Comparison of ENCODE assay signal across 15 cellular contexts in the genomic region with DNA sequence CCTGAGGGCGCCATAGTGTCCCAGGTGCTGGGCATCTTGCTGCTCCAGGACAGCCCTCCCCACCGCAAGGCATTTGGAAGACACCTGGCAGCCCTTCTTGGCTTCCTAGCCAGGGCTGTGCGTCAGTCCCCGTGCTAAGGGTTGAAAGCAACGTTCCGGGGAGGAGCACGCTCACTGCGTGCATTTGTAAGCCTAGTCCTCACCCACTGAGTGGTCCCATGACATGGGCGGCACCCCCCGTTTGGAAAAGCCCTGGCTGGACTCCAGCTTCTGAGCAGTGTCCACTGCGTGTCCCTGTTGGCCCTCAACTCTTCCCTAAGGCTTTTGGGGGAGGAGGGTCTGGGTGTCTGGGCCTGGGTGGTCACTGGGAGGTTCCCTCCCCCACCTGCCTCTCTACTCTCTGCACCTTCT.
DNase-seq lines count a peak whose midpoint lies in the region; ATAC-seq and TF ChIP-seq lines count a peak whose summit lies in the region.
"Had no signal": no experiment of that assay in that cellular context is flagged by ENCODE, and none has a peak within 500 bp of the region (broad histone marks: within the 10 kb centered on the region; RNA-seq: fewer than 3 reads in every experiment).

No MANE protein-coding gene starts in this region.

- H3K9ac ChIP-seq in H9 (ENCODE audit: extremely low read depth, insufficient read length, low read length), result no peak overlapping the region

- no peak overlapping the region for H2BK5ac ChIP-seq in H9 (ENCODE audit: insufficient read length, low read length)

- H3K27me3 ChIP-seq in CD4-positive, CD25-positive, alpha-beta regulatory T cell (ENCODE audit: control insufficient read depth, insufficient read depth, low read length), result no peaks in the 10 kb centered on the region
- no peaks in the 10 kb centered on the region for H3K27me3 ChIP-seq in H9 (ENCODE audit: insufficient read depth, low read length)
- H3K27me3 ChIP-seq: BE2C, Peyer's patch, right lobe of liver had no signal

- no peak overlapping the region for H4K5ac ChIP-seq in H9 (ENCODE audit: insufficient read length, low read depth, low read length)

- peak overlapping the region; percentile 24 for H3K27ac ChIP-seq in CD4-positive, CD25-positive, alpha-beta regulatory T cell (ENCODE audit: insufficient read depth, low read length, poor library complexity, severe bottlenecking)
- no peak overlapping the region for H3K27ac ChIP-seq in H9 (ENCODE audit: insufficient read length, low read depth, low read length)
- H3K27ac ChIP-seq: lower lobe of right lung, right lobe of liver had no signal

- no peak overlapping the region for H3K4me3 ChIP-seq in CD4-positive, CD25-positive, alpha-beta regulatory T cell (ENCODE audit: low read depth, low read length)
- H3K4me3 ChIP-seq: HAP-1, lower lobe of right lung, Peyer's patch, right lobe of liver had no signal

- no peak overlapping the region for H2BK15ac ChIP-seq in H9 (ENCODE audit: low read depth, low read length)

- no peaks in the 10 kb centered on the region for H3K79me1 ChIP-seq in H9 (ENCODE audit: insufficient read depth, low read depth, low read length, poor library complexity, severe bottlenecking)

- H4K91ac ChIP-seq in H9 (ENCODE audit: insufficient read length, low read depth, low read length), result no peak overlapping the region

- peak overlapping the region in 3 of 4 donors; percentile 65 to 80 (median 75) for H3K4me3 Mint-ChIP-seq in CD4-positive, CD25-positive, alpha-beta regulatory T cell
- no peak overlapping the region for H3K4me3 Mint-ChIP-seq in H9
- peak overlapping the region; percentile 69 for H3K4me3 Mint-ChIP-seq in activated naive CD8-positive, alpha-beta T cell
- peak overlapping the region; percentile 2 to 84 (median 75) for H3K4me3 Mint-ChIP-seq in naive thymus-derived CD8-positive, alpha-beta T cell

- H2BK120ac ChIP-seq in H9 (ENCODE audit: low read depth, low read length, poor library complexity, severe bottlenecking), result no peak overlapping the region

- no peak overlapping the region for H3K18ac ChIP-seq in H9 (ENCODE audit: insufficient read length, low read depth, low read length)

- no peak overlapping the region for H2AK5ac ChIP-seq in H9 (ENCODE audit: insufficient read length, low read length)

- no peak overlapping the region for H3K56ac ChIP-seq in H9 (ENCODE audit: insufficient read length, low read depth, low read length)

- no peak for DNase-seq in CD4-positive, CD25-positive, alpha-beta regulatory T cell
- DNase-seq in H9 (peak; percentile 31), GM19240 (ENCODE audit: insufficient read length, low spot score) (no peak)
- DNase-seq in naive thymus-derived CD8-positive, alpha-beta T cell, result peak in 6 of 10 donors; percentile 31 to 52 (median 43)
- DNase-seq: BE2C, foreskin fibroblast, lower lobe of right lung, MM.1S, NCI-H82, right lobe of liver had no signal

- no peaks in the 10 kb centered on the region for H3K9me3 Mint-ChIP-seq in CD4-positive, CD25-positive, alpha-beta regulatory T cell
- H3K9me3 Mint-ChIP-seq in H9, result no peaks in the 10 kb centered on the region
- H3K9me3 Mint-ChIP-seq in activated naive CD8-positive, alpha-beta T cell (ENCODE audit: low read depth), result no peaks in the 10 kb centered on the region
- H3K9me3 Mint-ChIP-seq in naive thymus-derived CD8-positive, alpha-beta T cell, result no peaks in the 10 kb centered on the region

- H3K4me1 ChIP-seq in CD4-positive, CD25-positive, alpha-beta regulatory T cell (ENCODE audit: control insufficient read depth, insufficient read depth, low read length, poor library complexity, severe bottlenecking), result peaks cover 65% of the 10 kb centered on the region
- peaks cover 17% of the 10 kb centered on the region for H3K4me1 ChIP-seq in H9 (ENCODE audit: insufficient read depth, low read length)
- H3K4me1 ChIP-seq: BE2C, right lobe of liver had no signal

- H4K8ac ChIP-seq in H9 (replicated peaks; ENCODE audit: insufficient read length, low read depth, low read length), result no peak overlapping the region

- H3K36me3 ChIP-seq in CD4-positive, CD25-positive, alpha-beta regulatory T cell (ENCODE audit: control insufficient read depth, insufficient read depth, low read length), result peaks cover 20% of the 10 kb centered on the region
- H3K36me3 ChIP-seq: HAP-1 had no signal

- peaks cover 21% of the 10 kb centered on the region for H3K36me3 Mint-ChIP-seq in CD4-positive, CD25-positive, alpha-beta regulatory T cell
- peaks cover 8 to 31% (median 25%) of the 10 kb centered on the region in 3 experiments for H3K36me3 Mint-ChIP-seq in H9 (ENCODE audit: insufficient read depth in 1 of 3, low read depth in 3 of 3)
- H3K36me3 Mint-ChIP-seq in activated naive CD8-positive, alpha-beta T cell, result peaks cover 13% of the 10 kb centered on the region
- peaks cover 4 to 25% (median 13%) of the 10 kb centered on the region in 3 donors for H3K36me3 Mint-ChIP-seq in naive thymus-derived CD8-positive, alpha-beta T cell

- WGBS in H9 (ENCODE audit: extremely low coverage, insufficient read length, low lambda C conversion rate), result no CpG with 5 or more reads among the region's 11 CpGs

- no peak overlapping the region for H3T11ph ChIP-seq in H9 (ENCODE audit: low read length)

- H3K27ac Mint-ChIP-seq in CD4-positive, CD25-positive, alpha-beta regulatory T cell, result peak overlapping the region; percentile 92 to 95 (median 94)
- H3K27ac Mint-ChIP-seq in H9, result peak overlapping the region in 1 of 3 experiments; percentile 23; a peak in 1 of 7 replicates
- peak overlapping the region; percentile 94 for H3K27ac Mint-ChIP-seq in activated naive CD8-positive, alpha-beta T cell
- peak overlapping the region; percentile 96 to 100 (median 98) for H3K27ac Mint-ChIP-seq in naive thymus-derived CD8-positive, alpha-beta T cell

- no peaks in the 10 kb centered on the region for H3K23me2 ChIP-seq in H9 (ENCODE audit: insufficient read length, low read depth, low read length, poor library complexity, severe bottlenecking)

- H3K4me2 ChIP-seq in H9 (ENCODE audit: insufficient read depth, insufficient read length, low read length), result no peak overlapping the region

- peaks cover 28 to 94% (median 59%) of the 10 kb centered on the region in 4 donors for H3K4me1 Mint-ChIP-seq in CD4-positive, CD25-positive, alpha-beta regulatory T cell
- peaks cover 44 to 47% of the 10 kb centered on the region in 2 experiments for H3K4me1 Mint-ChIP-seq in H9
- peaks cover 98% of the 10 kb centered on the region for H3K4me1 Mint-ChIP-seq in activated naive CD8-positive, alpha-beta T cell (ENCODE audit: low read depth)
- peaks cover 49 to 99% (median 95%) of the 10 kb centered on the region in 4 donors for H3K4me1 Mint-ChIP-seq in naive thymus-derived CD8-positive, alpha-beta T cell

- no peak for ATAC-seq in CD4-positive, CD25-positive, alpha-beta regulatory T cell (ENCODE audit: low read depth in 2 of 2)
- peak; percentile 7 to 31 for ATAC-seq in naive thymus-derived CD8-positive, alpha-beta T cell
- ATAC-seq in HG02642 (IDR thresholded peaks at IDR 0.05; ENCODE audit: poor library complexity, unreplicated experiment) (no peak), GM18517 (IDR thresholded peaks at IDR 0.05; ENCODE audit: unreplicated experiment) (no peak)
- ATAC-seq: lower lobe of right lung, right lobe of liver had no signal

- TF ChIP-seq CTCF in H9 (conservative IDR thresholded peaks at IDR 0.05), result no peak

- no peak overlapping the region for H3K14ac ChIP-seq in H9 (ENCODE audit: insufficient read depth, low read length)

- H3K23ac ChIP-seq in H9 (ENCODE audit: insufficient read length, low read depth, low read length), result no peak overlapping the region

- no peaks in the 10 kb centered on the region for H4K20me1 ChIP-seq in H9 (ENCODE audit: control insufficient read depth, insufficient read depth, insufficient read length)

- no peak overlapping the region for H2BK20ac ChIP-seq in H9 (ENCODE audit: low read depth, low read length, poor library complexity, severe bottlenecking)

- H2BK12ac ChIP-seq in H9 (ENCODE audit: insufficient read length, low read depth, low read length), result no peak overlapping the region

- H3K9me3 ChIP-seq in CD4-positive, CD25-positive, alpha-beta regulatory T cell (ENCODE audit: control insufficient read depth in 2 of 2, low read length in 2 of 2), result no peaks in the 10 kb centered on the region
- H3K9me3 ChIP-seq in H9 (ENCODE audit: control insufficient read depth, low read depth, low read length), result no peaks in the 10 kb centered on the region
- H3K9me3 ChIP-seq: BE2C, HAP-1, lower lobe of right lung, Peyer's patch, right lobe of liver had no signal

- H2AFZ ChIP-seq in H9 (ENCODE audit: low read length), result no peak overlapping the region

- POLR2A ChIA-PET in naive thymus-derived CD8-positive, alpha-beta T cell (lab: Charles Lee), result interaction anchor here (0.8 to 8.5 kb wide), 16 partner anchors 10 to 181 kb away, joined by 3 to 138 read pairs (median 8); partner anchors contain the start of gene GPR183

- H3K79me2 ChIP-seq in H9 (ENCODE audit: insufficient read depth, low read length), result no peaks in the 10 kb centered on the region

- H3K27me3 Mint-ChIP-seq in CD4-positive, CD25-positive, alpha-beta regulatory T cell, result no peaks in the 10 kb centered on the region
- no peaks in the 10 kb centered on the region; the same call in 1 of the 2 replicates for H3K27me3 Mint-ChIP-seq in H9 (ENCODE audit: low read depth)
- H3K27me3 Mint-ChIP-seq in activated naive CD8-positive, alpha-beta T cell, result no peaks in the 10 kb centered on the region
- no peaks in the 10 kb centered on the region for H3K27me3 Mint-ChIP-seq in naive thymus-derived CD8-positive, alpha-beta T cell

- H3K4ac ChIP-seq in H9 (ENCODE audit: low read depth, low read length), result no peak overlapping the region

Comparison
In these comparisons a context has a peak if more than half of its experiments do, and no peak if none do; other contexts are left out.
1. ATAC-seq: peak in naive thymus-derived CD8-positive, alpha-beta T cell (2 of 2); none in CD4-positive, CD25-positive, alpha-beta regulatory T cell (0 of 2), HG02642 (single experiment) and GM18517 (single experiment).
2. DNase-seq: peak in H9 (single experiment) and naive thymus-derived CD8-positive, alpha-beta T cell (6 of 10); none in CD4-positive, CD25-positive, alpha-beta regulatory T cell (0 of 3) and GM19240 (single experiment).
3. H3K4me3 Mint-ChIP-seq: peak in CD4-positive, CD25-positive, alpha-beta regulatory T cell (3 of 4), activated naive CD8-positive, alpha-beta T cell (single experiment) and naive thymus-derived CD8-positive, alpha-beta T cell (10 of 10); none in H9 (0 of 2).